ENCODE assay signal across 15 cellular contexts in genomic region chr19:55602104-55603001, GRCh38. TPM values are rescaled to one million over a fixed set of nuclear protein-coding genes. Genes with fewer than 3 reads are reported as not detected.
DNase-seq lines count a peak whose midpoint lies in the region; ATAC-seq and TF ChIP-seq lines count a peak whose summit lies in the region.
"Had no signal": no experiment of that assay in that cellular context is flagged by ENCODE, and none has a peak within 500 bp of the region (broad histone marks: within the 10 kb centered on the region; RNA-seq: fewer than 3 reads in every experiment).

No MANE protein-coding gene starts in this region.

- H2AFZ ChIP-seq in mesenchymal stem cell (ENCODE audit: low read depth, low read length) = no peak overlapping the region

- TF ChIP-seq CTCF in spleen (IDR thresholded peaks at IDR 0.05 in 8 of 11, conservative IDR thresholded peaks at IDR 0.05 in 3 of 11) = no peak

- CTCF ChIA-PET in activated naive CD4-positive, alpha-beta T cell treated with anti-CD3 and anti-CD28 coated beads, Interleukin-2, amount 10 ng/mL, durations not matched to agents 7 days and 5 days (lab: Charles Lee) = interaction anchor here (1.2 kb wide), 1 partner anchor 30 kb away, joined by 3 read pairs; no protein-coding TSS in a partner anchor
- CTCF ChIA-PET in activated CD4-positive, alpha-beta memory T cell treated with anti-CD3 and anti-CD28 coated beads, Interleukin-2, amount 10 ng/mL, durations not matched to agents 7 days and 5 days (lab: Charles Lee) = interaction anchor here (1.0 to 1.3 kb wide), 2 partner anchors 24 to 31 kb away, joined by 3 to 4 read pairs; no protein-coding TSS in a partner anchor

- H3K4me1 Mint-ChIP-seq in activated naive CD4-positive, alpha-beta T cell treated with anti-CD3 and anti-CD28 coated beads, Interleukin-2, amount 10 ng/mL, durations not matched to agents 7 days and 5 days = peaks cover 51% of the 10 kb centered on the region
- H3K4me1 Mint-ChIP-seq in activated CD4-positive, alpha-beta memory T cell treated with anti-CD3 and anti-CD28 coated beads, Interleukin-2, amount 10 ng/mL, durations not matched to agents 7 days and 5 days = peaks cover 50% of the 10 kb centered on the region

- no peaks in the 10 kb centered on the region for H3K27me3 ChIP-seq in mesenchymal stem cell (ENCODE audit: control insufficient read depth in 1 of 2, insufficient read depth in 1 of 2, low read length in 2 of 2)
- H3K27me3 ChIP-seq in spleen (replicated peaks in 1 of 7) = no peaks in the 10 kb centered on the region
- H3K27me3 ChIP-seq: brain microvascular endothelial cell had no signal

- ATAC-seq in activated naive CD4-positive, alpha-beta T cell treated with anti-CD3 and anti-CD28 coated beads, Interleukin-2, amount 50 U/mL, for 72 hours = no peak
- ATAC-seq in HG03432 (IDR thresholded peaks at IDR 0.05; ENCODE audit: unreplicated experiment) = no peak
- no peak for ATAC-seq in GM21447 (IDR thresholded peaks at IDR 0.05; ENCODE audit: unreplicated experiment)
- ATAC-seq: mucosa of descending colon, Panc1 had no signal

- no peak overlapping the region for H4K8ac ChIP-seq in mesenchymal stem cell (ENCODE audit: low read length)

- peak overlapping the region; percentile 98 for H3K4me3 Mint-ChIP-seq in activated naive CD4-positive, alpha-beta T cell treated with anti-CD3 and anti-CD28 coated beads, Interleukin-2, amount 10 ng/mL, durations not matched to agents 7 days and 5 days
- H3K4me3 Mint-ChIP-seq in activated CD4-positive, alpha-beta memory T cell treated with anti-CD3 and anti-CD28 coated beads, Interleukin-2, amount 10 ng/mL, durations not matched to agents 7 days and 5 days = no peak overlapping the region

- H3K18ac ChIP-seq in mesenchymal stem cell (ENCODE audit: low read depth in 1 of 2, low read length in 2 of 2) = no peak overlapping the region

- H3K27me3 Mint-ChIP-seq in activated naive CD4-positive, alpha-beta T cell treated with anti-CD3 and anti-CD28 coated beads, Interleukin-2, amount 10 ng/mL, durations not matched to agents 7 days and 5 days = no peaks in the 10 kb centered on the region
- no peaks in the 10 kb centered on the region for H3K27me3 Mint-ChIP-seq in activated CD4-positive, alpha-beta memory T cell treated with anti-CD3 and anti-CD28 coated beads, Interleukin-2, amount 10 ng/mL, durations not matched to agents 7 days and 5 days
- H3K27me3 Mint-ChIP-seq: activated naive CD8-positive, alpha-beta T cell treated with anti-CD3 and anti-CD28 coated beads for 36 hours had no signal

- H3K4me2 ChIP-seq in mesenchymal stem cell (ENCODE audit: low read length, poor library complexity, severe bottlenecking) = no peak overlapping the region

- H3K79me1 ChIP-seq in mesenchymal stem cell (replicated peaks; ENCODE audit: low read length, poor library complexity, severe bottlenecking) = peaks cover 36% of the 10 kb centered on the region

- intact Hi-C loops in spleen (cut with DNase I; ENCODE audit: low total_unique reads) = no loop called here

- peak overlapping the region; percentile 59 for H2AK5ac ChIP-seq in mesenchymal stem cell (ENCODE audit: low read length, severe bottlenecking)

- H2BK5ac ChIP-seq in mesenchymal stem cell (ENCODE audit: low read depth, low read length, poor library complexity, severe bottlenecking) = no peak overlapping the region

- H3K4me3 ChIP-seq in mesenchymal stem cell (ENCODE audit: insufficient read depth in 1 of 2, low read depth in 1 of 2, low read length in 2 of 2) (no peak overlapping the region), spleen (peak overlapping the region in 1 of 8 donors; percentile 5)
- H3K4me3 ChIP-seq: mucosa of descending colon had no signal

- no peaks in the 10 kb centered on the region for H3K9me3 Mint-ChIP-seq in activated naive CD4-positive, alpha-beta T cell treated with anti-CD3 and anti-CD28 coated beads, Interleukin-2, amount 10 ng/mL, durations not matched to agents 7 days and 5 days
- H3K9me3 Mint-ChIP-seq in activated naive CD4-positive, alpha-beta T cell treated with anti-CD3 and anti-CD28 coated beads, Interleukin-2, amount 50 U/mL, for 72 hours = peaks cover 0 to 5% of the 10 kb centered on the region in 2 donors
- H3K9me3 Mint-ChIP-seq in activated CD4-positive, alpha-beta memory T cell treated with anti-CD3 and anti-CD28 coated beads, Interleukin-2, amount 10 ng/mL, durations not matched to agents 7 days and 5 days = no peaks in the 10 kb centered on the region

- H2BK120ac ChIP-seq in mesenchymal stem cell (ENCODE audit: low read depth, low read length) = no peak overlapping the region

- peak overlapping the region in 1 of 2 experiments; percentile 36 for H3K4ac ChIP-seq in mesenchymal stem cell (ENCODE audit: low read depth in 1 of 2, low read length in 2 of 2)

- 97% methylated on average over 47 of the region's 60 CpGs for WGBS in mesenchymal stem cell
- 95 to 97% (median 95%) methylated on average over 54 to 60 of the region's 60 CpGs for WGBS in spleen, 5 donors

- H3K36me3 ChIP-seq in mesenchymal stem cell (ENCODE audit: control insufficient read depth in 1 of 2, insufficient read depth in 2 of 2, low read depth in 1 of 2, low read length in 2 of 2) (peaks cover 8 to 26% of the 10 kb centered on the region in 2 experiments), spleen (peaks cover 0 to 25% (median 5%) of the 10 kb centered on the region in 6 donors)

- H3K9me3 ChIP-seq in mesenchymal stem cell (ENCODE audit: control insufficient read depth, low read length) (no peaks in the 10 kb centered on the region), spleen (no peaks in the 10 kb centered on the region)
- H3K9me3 ChIP-seq: Caco-2, mucosa of descending colon had no signal

- no peak for TF ChIP-seq POLR2A in spleen (IDR thresholded peaks at IDR 0.05)

- H3K36me3 Mint-ChIP-seq in activated naive CD4-positive, alpha-beta T cell treated with anti-CD3 and anti-CD28 coated beads, Interleukin-2, amount 10 ng/mL, durations not matched to agents 7 days and 5 days = peaks cover 31% of the 10 kb centered on the region
- peaks cover 22 to 25% of the 10 kb centered on the region in 2 donors for H3K36me3 Mint-ChIP-seq in activated naive CD4-positive, alpha-beta T cell treated with anti-CD3 and anti-CD28 coated beads, Interleukin-2, amount 50 U/mL, for 72 hours
- peaks cover 41% of the 10 kb centered on the region for H3K36me3 Mint-ChIP-seq in activated CD4-positive, alpha-beta memory T cell treated with anti-CD3 and anti-CD28 coated beads, Interleukin-2, amount 10 ng/mL, durations not matched to agents 7 days and 5 days (ENCODE audit: low read depth)

- H2BK15ac ChIP-seq in mesenchymal stem cell (ENCODE audit: low read depth, poor library complexity, severe bottlenecking) = peak overlapping the region; percentile 70

- H3K27ac Mint-ChIP-seq in activated naive CD4-positive, alpha-beta T cell treated with anti-CD3 and anti-CD28 coated beads, Interleukin-2, amount 10 ng/mL, durations not matched to agents 7 days and 5 days = peak overlapping the region; percentile 89
- H3K27ac Mint-ChIP-seq in activated naive CD4-positive, alpha-beta T cell treated with anti-CD3 and anti-CD28 coated beads, Interleukin-2, amount 50 U/mL, for 72 hours = peak overlapping the region in 1 of 2 donors; percentile 91
- peak overlapping the region; percentile 90 for H3K27ac Mint-ChIP-seq in activated CD4-positive, alpha-beta memory T cell treated with anti-CD3 and anti-CD28 coated beads, Interleukin-2, amount 10 ng/mL, durations not matched to agents 7 days and 5 days

- H3K9ac ChIP-seq in mesenchymal stem cell (ENCODE audit: low read length) = no peak overlapping the region

- peak overlapping the region in 1 of 2 experiments; percentile 76 for H2BK12ac ChIP-seq in mesenchymal stem cell (ENCODE audit: low read length in 2 of 2)

- no peak overlapping the region for H3K27ac ChIP-seq in mesenchymal stem cell (ENCODE audit: low read length, poor library complexity, severe bottlenecking)
- peak overlapping the region in 2 of 8 donors; percentile 98 for H3K27ac ChIP-seq in spleen
- H3K27ac ChIP-seq: brain microvascular endothelial cell had no signal

- DNase-seq in activated naive CD4-positive, alpha-beta T cell treated with anti-CD3 and anti-CD28 coated beads, Interleukin-2, amount 10 ng/mL, durations not matched to agents 7 days and 5 days = no peak
- DNase-seq in activated naive CD4-positive, alpha-beta T cell treated with anti-CD3 and anti-CD28 coated beads, Interleukin-2, amount 50 U/mL, for 72 hours (ENCODE audit: low spot score in 2 of 2) = no peak
- no peak for DNase-seq in activated CD4-positive, alpha-beta memory T cell treated with anti-CD3 and anti-CD28 coated beads, Interleukin-2, amount 10 ng/mL, durations not matched to agents 7 days and 5 days
- DNase-seq in mesenchymal stem cell (no peak), spleen (peak; percentile 87)
- no peak for DNase-seq in stimulated activated CD4-positive, alpha-beta T cell treated with anti-CD3 and anti-CD28 coated beads, Interleukin-4, amount 100 ng/mL, for 1 hour
- DNase-seq: activated naive CD8-positive, alpha-beta T cell treated with anti-CD3 and anti-CD28 coated beads for 36 hours; brain microvascular endothelial cell; Caco-2; NCI-H1092; NCI-H2107 had no signal

- H3K14ac ChIP-seq in mesenchymal stem cell (ENCODE audit: low read length in 2 of 2) = no peak overlapping the region

- H3K4me1 ChIP-seq in mesenchymal stem cell (ENCODE audit: control insufficient read depth, insufficient read depth, low read depth, low read length) = peaks cover 23% of the 10 kb centered on the region
- H3K4me1 ChIP-seq in spleen = peaks cover 15 to 77% (median 57%) of the 10 kb centered on the region in 6 donors

- peak overlapping the region; percentile 25 for H4K91ac ChIP-seq in mesenchymal stem cell (ENCODE audit: low read length)

- no peak overlapping the region for H3K23ac ChIP-seq in mesenchymal stem cell (ENCODE audit: low read length in 2 of 2)

- POLR2A ChIA-PET in activated CD4-positive, alpha-beta memory T cell treated with anti-CD3 and anti-CD28 coated beads, Interleukin-2, amount 10 ng/mL, durations not matched to agents 7 days and 5 days (lab: Charles Lee) = no interaction called here

RNA-seq across cellular contexts. Expression of gene ZNF524, which starts 2.3 kb away (rescaled TPM):
- total RNA-seq in activated naive CD4-positive, alpha-beta T cell treated with anti-CD3 and anti-CD28 coated beads, Interleukin-2, amount 50 U/mL, for 72 hours = 10 to 100 TPM; 21.4 to 29.7 TPM
- 10 to 100 TPM; 35.4 to 37.3 TPM for total RNA-seq in activated CD4-positive, alpha-beta memory T cell treated with anti-CD3 and anti-CD28 coated beads, Interleukin-2, amount 10 ng/mL, durations not matched to agents 7 days and 5 days
- 8.4 TPM for polyA plus RNA-seq in mesenchymal stem cell (2013, experiment 1 of 2)
- 9.2 TPM for polyA plus RNA-seq in mesenchymal stem cell (2013, experiment 2 of 2)
- total RNA-seq in spleen = 10 to 100 TPM; 19.7 to 42.5 (median 23.9) TPM
- 10 to 100 TPM; 33.3 to 57.8 (median 39.2) TPM for polyA plus RNA-seq in spleen

RNA-seq across cellular contexts. Expression of gene FIZ1, which starts 3.0 kb away (rescaled TPM):
- total RNA-seq in activated naive CD4-positive, alpha-beta T cell treated with anti-CD3 and anti-CD28 coated beads, Interleukin-2, amount 50 U/mL, for 72 hours = 10 to 100 TPM; 10.2 to 12.3 TPM
- 10 to 100 TPM; 10.9 to 11.7 TPM for total RNA-seq in activated CD4-positive, alpha-beta memory T cell treated with anti-CD3 and anti-CD28 coated beads, Interleukin-2, amount 10 ng/mL, durations not matched to agents 7 days and 5 days
- 8.5 TPM for polyA plus RNA-seq in mesenchymal stem cell (2013, experiment 1 of 2)
- polyA plus RNA-seq in mesenchymal stem cell (2013, experiment 2 of 2) = 8.9 TPM
- 10 to 100 TPM in 5 of 7 donors, 1 to 10 TPM in 2; 7.6 to 17.3 (median 11.4) TPM for total RNA-seq in spleen
- polyA plus RNA-seq in spleen = 10 to 100 TPM in 1 of 3 donors, 1 to 10 TPM in 2; 5.1 to 11.5 (median 7.8) TPM

RNA-seq across cellular contexts. Expression of gene ZNF865, which starts 3.1 kb away (rescaled TPM):
- total RNA-seq in activated naive CD4-positive, alpha-beta T cell treated with anti-CD3 and anti-CD28 coated beads, Interleukin-2, amount 50 U/mL, for 72 hours = 10 to 100 TPM; 13.7 to 15.5 TPM
- 10 to 100 TPM; 15.3 to 15.4 TPM for total RNA-seq in activated CD4-positive, alpha-beta memory T cell treated with anti-CD3 and anti-CD28 coated beads, Interleukin-2, amount 10 ng/mL, durations not matched to agents 7 days and 5 days
- polyA plus RNA-seq in mesenchymal stem cell (2013, experiment 1 of 2) = 9.1 TPM
- 8.8 TPM for polyA plus RNA-seq in mesenchymal stem cell (2013, experiment 2 of 2)
- 10 to 100 TPM; 12.2 to 23.3 (median 17.8) TPM for total RNA-seq in spleen
- 10 to 100 TPM in 1 of 3 donors, 1 to 10 TPM in 2; 4.8 to 10.4 (median 5.3) TPM for polyA plus RNA-seq in spleen

RNA-seq across cellular contexts. Expression of gene ZNF579, which starts 21.7 kb away (rescaled TPM):
- total RNA-seq in activated naive CD4-positive, alpha-beta T cell treated with anti-CD3 and anti-CD28 coated beads, Interleukin-2, amount 50 U/mL, for 72 hours = 10 to 100 TPM in 1 of 2 donors, 1 to 10 TPM in 1; 8.7 to 10.1 TPM
- 1 to 10 TPM; 6.4 to 6.6 TPM for total RNA-seq in activated CD4-positive, alpha-beta memory T cell treated with anti-CD3 and anti-CD28 coated beads, Interleukin-2, amount 10 ng/mL, durations not matched to agents 7 days and 5 days
- polyA plus RNA-seq in mesenchymal stem cell (2013, experiment 1 of 2) = 25.8 TPM
- polyA plus RNA-seq in mesenchymal stem cell (2013, experiment 2 of 2) = 25.7 TPM
- 10 to 100 TPM in 2 of 7 donors, 1 to 10 TPM in 4, under 1 TPM in 1; 0.72 to 10.6 (median 6.5) TPM for total RNA-seq in spleen
- 1 to 10 TPM; 2.8 to 6.9 (median 3.4) TPM for polyA plus RNA-seq in spleen

RNA-seq across cellular contexts. Expression of gene ZNF784, which starts 22.0 kb away (rescaled TPM):
- 1 to 10 TPM; 3.6 to 3.9 TPM for total RNA-seq in activated naive CD4-positive, alpha-beta T cell treated with anti-CD3 and anti-CD28 coated beads, Interleukin-2, amount 50 U/mL, for 72 hours
- total RNA-seq in activated CD4-positive, alpha-beta memory T cell treated with anti-CD3 and anti-CD28 coated beads, Interleukin-2, amount 10 ng/mL, durations not matched to agents 7 days and 5 days = 1 to 10 TPM; 6.4 to 7.4 TPM
- polyA plus RNA-seq in mesenchymal stem cell (2013, experiment 1 of 2) = 2.4 TPM
- polyA plus RNA-seq in mesenchymal stem cell (2013, experiment 2 of 2) = 2.5 TPM
- 1 to 10 TPM; 4.0 to 10.0 (median 7.1) TPM for total RNA-seq in spleen
- 1 to 10 TPM; 3.3 to 7.6 (median 5.6) TPM for polyA plus RNA-seq in spleen
